ENCODE assay signal across 16 cellular contexts in genomic region chr6:43033874-43034273, GRCh38.
"Had no signal": no experiment of that assay in that cellular context is flagged by ENCODE, and none has a peak within 500 bp of the region (broad histone marks: within the 10 kb centered on the region; RNA-seq: fewer than 3 reads in every experiment).

No MANE protein-coding gene starts in this region.

- H3K27me3 Mint-ChIP-seq: activated T-helper 17 cell treated with anti-CD3 and anti-CD28 coated beads, Interleukin-2, amount 50 U/mL, for 72 hours; central memory CD8-positive, alpha-beta T cell; stimulated activated naive CD8-positive, alpha-beta T cell treated with anti-CD3 and anti-CD28 coated beads, Interleukin-15, Interleukin-2, amounts not matched to agents 100 ng/mL and 50 ng/mL, for 24 hours had no signal

- H3K4me1 Mint-ChIP-seq: activated T-helper 17 cell treated with anti-CD3 and anti-CD28 coated beads, Interleukin-2, amount 50 U/mL, for 72 hours; central memory CD8-positive, alpha-beta T cell had no signal

- DNase-seq: activated CD4-positive, alpha-beta T cell treated with anti-CD3 and anti-CD28 coated beads for 4 hours; activated CD4-positive, alpha-beta T cell treated with anti-CD3 and anti-CD28 coated beads, Interleukin-2, amount 50 U/mL, for 4 hours; activated gamma-delta T cell treated with Interleukin-2 at 50 U/mL for 16 hours; activated T-cell treated with anti-CD3 and anti-CD28 coated beads for 4 hours; dermis blood vessel endothelial cell; effector CD4-positive, alpha-beta T cell; esophagus squamous epithelium; glutamatergic neuron; left cardiac atrium; left ventricle myocardium superior; right cardiac atrium; stimulated activated CD4-positive, alpha-beta T cell treated with anti-CD3 and anti-CD28 coated beads, Interleukin-4, amount 100 ng/mL, for 1 hour; trophoblast cell had no signal

- ATAC-seq: activated T-helper 17 cell treated with anti-CD3 and anti-CD28 coated beads, Interleukin-2, amount 50 U/mL, for 72 hours; left cardiac atrium; left ventricle myocardium superior; right cardiac atrium had no signal

- H3K4me3 Mint-ChIP-seq: activated T-helper 17 cell treated with anti-CD3 and anti-CD28 coated beads, Interleukin-2, amount 50 U/mL, for 72 hours; central memory CD8-positive, alpha-beta T cell; stimulated activated naive CD8-positive, alpha-beta T cell treated with anti-CD3 and anti-CD28 coated beads, Interleukin-15, Interleukin-2, amounts not matched to agents 100 ng/mL and 50 ng/mL, for 24 hours had no signal

- H3K9me3 Mint-ChIP-seq: activated T-helper 17 cell treated with anti-CD3 and anti-CD28 coated beads, Interleukin-2, amount 50 U/mL, for 72 hours; central memory CD8-positive, alpha-beta T cell; stimulated activated naive CD8-positive, alpha-beta T cell treated with anti-CD3 and anti-CD28 coated beads, Interleukin-15, Interleukin-2, amounts not matched to agents 100 ng/mL and 50 ng/mL, for 24 hours had no signal
